ENCODE assay signal across 1 cellular context in genomic region chrX:119942173-119942819, GRCh38.
TF ChIP-seq lines count a peak whose summit lies in the region.

No MANE protein-coding gene starts in this region.

TF ChIP-seq in endothelial cell of umbilical vein, 7 proteins besides CTCF, POLR2A, EP300 and RAD21 (continued from another document):
- TF ChIP-seq JUN (IDR thresholded peaks at IDR 0.05; ENCODE audit: borderline replicate concordance, insufficient read depth, insufficient read length, low read depth) = no peak
- no peak for TF ChIP-seq POLR2AphosphoS5 (IDR thresholded peaks at IDR 0.05; ENCODE audit: insufficient read depth, low read depth, low read length)
- TF ChIP-seq EZH2 (IDR thresholded peaks at IDR 0.05; ENCODE audit: borderline replicate concordance, low read depth, low read length, severe bottlenecking) = no peak
- no peak for TF ChIP-seq FOS (IDR thresholded peaks at IDR 0.05; ENCODE audit: borderline replicate concordance, insufficient read depth, low read length)
TF ChIP-seq in endothelial cell of umbilical vein: peak in this region for 0.
